In genomic region chr5:36153299-36153677, GRCh38 we compare ENCODE assay signal across 8 cellular contexts. TPM values are rescaled to one million over a fixed set of nuclear protein-coding genes. Genes with fewer than 3 reads are reported as not detected.
A peak's percentile ranks its signal among the peaks of the same experiment; 100 is the strongest.
DNase-seq lines count a peak whose midpoint lies in the region; ATAC-seq and TF ChIP-seq lines count a peak whose summit lies in the region.

No MANE protein-coding gene starts in this region.

- H3K4me1 Mint-ChIP-seq in CD8-positive, alpha-beta T cell (ENCODE audit: low read depth) = peaks cover 66% of the 10 kb centered on the region
- H3K4me1 Mint-ChIP-seq in central memory CD8-positive, alpha-beta T cell = peaks cover 64% of the 10 kb centered on the region
- H3K4me1 Mint-ChIP-seq in nephron progenitor cell = peaks cover 63% of the 10 kb centered on the region

- DNase-seq in CD8-positive, alpha-beta T cell = no peak
- DNase-seq in central memory CD8-positive, alpha-beta T cell (ENCODE audit: low spot score in 2 of 2) = no peak
- DNase-seq in nephron progenitor cell = no peak
- no peak for DNase-seq in NCI-H146 treated with DMSO at 0.1 percent for 48 hours (lab: John Stamatoyannopoulos, UW; ENCODE audit: unreplicated experiment)
- no peak for DNase-seq in AG08396 (ENCODE audit: low spot score)
- no peak for DNase-seq in NCI-H2196 treated with DMSO at 0.1 percent for 48 hours (lab: John Stamatoyannopoulos, UW; ENCODE audit: unreplicated experiment)

- H3K4me1 ChIP-seq in CD8-positive, alpha-beta T cell (ENCODE audit: insufficient read depth, low read length) = peaks cover 31% of the 10 kb centered on the region
- peaks cover 55% of the 10 kb centered on the region for H3K4me1 ChIP-seq in Loucy (ENCODE audit: insufficient read depth, low read length, poor library complexity, severe bottlenecking)

- no peak overlapping the region for H2AFZ ChIP-seq in Loucy (ENCODE audit: low read length)

- peaks cover 74% of the 10 kb centered on the region for H3K79me2 ChIP-seq in Loucy (ENCODE audit: insufficient read depth, low read length)

- POLR2A ChIA-PET in CD8-positive, alpha-beta T cell (lab: Charles Lee) = interaction anchor here (0.6 to 4.1 kb wide), 5 partner anchors 29 to 273 kb away, joined by 3 to 43 read pairs (median 3); partner anchors contain the start of gene NADK2

- H3F3A ChIP-seq in Loucy (ENCODE audit: low read depth) = no peaks in the 10 kb centered on the region

- H3K27ac ChIP-seq in CD8-positive, alpha-beta T cell (ENCODE audit: low read depth, low read length) = no peak overlapping the region

- CTCF ChIA-PET in CD8-positive, alpha-beta T cell (lab: Charles Lee) = interaction anchor here (0.7 kb wide), 1 partner anchor 88 kb away, joined by 4 read pairs; the partner anchor contains the start of gene NADK2

- H3K36me3 Mint-ChIP-seq in CD8-positive, alpha-beta T cell = peaks cover 56% of the 10 kb centered on the region
- peaks cover 19% of the 10 kb centered on the region for H3K36me3 Mint-ChIP-seq in central memory CD8-positive, alpha-beta T cell (ENCODE audit: insufficient read depth)
- peaks cover 43% of the 10 kb centered on the region for H3K36me3 Mint-ChIP-seq in nephron progenitor cell (ENCODE audit: low read depth)

- H3K9me3 ChIP-seq in CD8-positive, alpha-beta T cell (ENCODE audit: low read length) = no peaks in the 10 kb centered on the region
- no peaks in the 10 kb centered on the region for H3K9me3 ChIP-seq in Loucy (ENCODE audit: insufficient read depth, low read depth, low read length)

- H4K20me1 ChIP-seq in Loucy (ENCODE audit: insufficient read depth, low read length, poor library complexity, severe bottlenecking) = peaks cover 32% of the 10 kb centered on the region

- H3K27me3 Mint-ChIP-seq in CD8-positive, alpha-beta T cell (ENCODE audit: low read depth) = no peaks in the 10 kb centered on the region
- no peaks in the 10 kb centered on the region for H3K27me3 Mint-ChIP-seq in central memory CD8-positive, alpha-beta T cell
- H3K27me3 Mint-ChIP-seq in nephron progenitor cell (ENCODE audit: low read depth, poor library complexity) = peaks cover 6% of the 10 kb centered on the region

- H3K27me3 ChIP-seq in CD8-positive, alpha-beta T cell (ENCODE audit: insufficient read depth, low read length) = no peaks in the 10 kb centered on the region
- no peaks in the 10 kb centered on the region for H3K27me3 ChIP-seq in Loucy (ENCODE audit: insufficient read depth, low read length, poor library complexity, severe bottlenecking)

- H3K9ac ChIP-seq in Loucy (ENCODE audit: low read depth, low read length, poor library complexity, severe bottlenecking) = peak overlapping the region; percentile 88

- H3K9me2 ChIP-seq in Loucy (replicated peaks; ENCODE audit: low read depth, low read length) = no peaks in the 10 kb centered on the region

- no peak for TF ChIP-seq CTCF in CD8-positive, alpha-beta T cell (IDR thresholded peaks at IDR 0.05)
- TF ChIP-seq CTCF in Loucy (conservative IDR thresholded peaks at IDR 0.05; ENCODE audit: low read length) = no peak
- TF ChIP-seq CTCF in nephron progenitor cell (IDR thresholded peaks at IDR 0.05) = no peak

- peak overlapping the region; percentile 91 for H3K4me2 ChIP-seq in Loucy (ENCODE audit: low read depth, low read length, poor library complexity, severe bottlenecking)

- ATAC-seq in CD8-positive, alpha-beta T cell = no peak
- no peak for ATAC-seq in central memory CD8-positive, alpha-beta T cell (replicated peaks; ENCODE audit: extremely low read depth, poor library complexity, severe bottlenecking)
- ATAC-seq in GM21528 (IDR thresholded peaks at IDR 0.05; ENCODE audit: low FRiP score, unreplicated experiment) = no peak

- intact Hi-C loops in CD8-positive, alpha-beta T cell (cut with DNase I, micrococcal nuclease) = loop anchor here (5.0 to 10.0 kb wide), 6 partner anchors 531 to 1316 kb away; partner anchors contain the start of genes DNAJC21 (in 1 of the 2), NIPBL (in 1 of the 2), NUP155 (in 1 of the 2) and SPEF2 (in 1 of the 2)

- no peaks in the 10 kb centered on the region for H3K9me3 Mint-ChIP-seq in CD8-positive, alpha-beta T cell
- H3K9me3 Mint-ChIP-seq in central memory CD8-positive, alpha-beta T cell = no peaks in the 10 kb centered on the region
- no peaks in the 10 kb centered on the region for H3K9me3 Mint-ChIP-seq in nephron progenitor cell

- H3K4me3 ChIP-seq in CD8-positive, alpha-beta T cell (ENCODE audit: low read depth, low read length) = no peak overlapping the region
- peak overlapping the region; percentile 85 for H3K4me3 ChIP-seq in Loucy (ENCODE audit: low read length, poor library complexity, severe bottlenecking)

- no peaks in the 10 kb centered on the region for H3K36me3 ChIP-seq in CD8-positive, alpha-beta T cell (ENCODE audit: insufficient read depth, low read length)
- H3K36me3 ChIP-seq in Loucy (ENCODE audit: insufficient read depth, low read length) = peaks cover 3% of the 10 kb centered on the region; the same call in 1 of the 2 replicates

- no peak overlapping the region for H3K27ac Mint-ChIP-seq in CD8-positive, alpha-beta T cell
- no peak overlapping the region for H3K27ac Mint-ChIP-seq in central memory CD8-positive, alpha-beta T cell (ENCODE audit: low read depth)
- peak overlapping the region; percentile 5 for H3K27ac Mint-ChIP-seq in nephron progenitor cell

- peak overlapping the region; percentile 38 for H3K4me3 Mint-ChIP-seq in CD8-positive, alpha-beta T cell
- peak overlapping the region; percentile 38 for H3K4me3 Mint-ChIP-seq in central memory CD8-positive, alpha-beta T cell
- H3K4me3 Mint-ChIP-seq in nephron progenitor cell = peak overlapping the region; percentile 95

RNA-seq across cellular contexts. Expression of gene SKP2, which starts 1.4 kb away (rescaled TPM):
- 1 to 10 TPM; 5.5 to 6.1 TPM for total RNA-seq in CD8-positive, alpha-beta T cell

RNA-seq across cellular contexts. Expression of gene LMBRD2, which starts 1.6 kb away (rescaled TPM):
- 1 to 10 TPM; 2.2 to 2.4 TPM for total RNA-seq in CD8-positive, alpha-beta T cell

Comparison
In these comparisons a context has a peak if more than half of its experiments do, and no peak if none do; other contexts are left out.
1. H3K4me3 Mint-ChIP-seq: peak in every context shown above with its lines; median percentile 95 in nephron progenitor cell; 38 in CD8-positive, alpha-beta T cell; 38 in central memory CD8-positive, alpha-beta T cell.